13 cellular contexts compared by ENCODE assay signal in genomic region chr22:40485813-40486610, GRCh38.
A peak's percentile ranks its signal among the peaks of the same experiment; 100 is the strongest.
DNase-seq lines count a peak whose midpoint lies in the region; TF ChIP-seq lines count a peak whose summit lies in the region.
"Had no signal": no experiment of that assay in that cellular context is flagged by ENCODE, and none has a peak within 500 bp of the region (broad histone marks: within the 10 kb centered on the region; RNA-seq: fewer than 3 reads in every experiment).

No MANE protein-coding gene starts in this region.

- H3K9me3 ChIP-seq in left ventricle myocardium inferior (replicated peaks) (no peaks in the 10 kb centered on the region), smooth muscle cell (replicated peaks; ENCODE audit: low read depth) (no peaks in the 10 kb centered on the region)

- no peak overlapping the region for H3K4me2 ChIP-seq in smooth muscle cell

- TF ChIP-seq CTCF in left ventricle myocardium inferior (IDR thresholded peaks at IDR 0.05; ENCODE audit: borderline replicate concordance) (no peak), smooth muscle cell (IDR thresholded peaks at IDR 0.05; ENCODE audit: borderline replicate concordance, insufficient read depth, poor library complexity, severe bottlenecking) (no peak)

- H3K27me3 Mint-ChIP-seq in activated CD4-positive, alpha-beta T cell treated with anti-CD3 and anti-CD28 coated beads, Interleukin-2, amount 10 ng/mL, durations not matched to agents 24 days and 14 days, result no peaks in the 10 kb centered on the region
- H3K27me3 Mint-ChIP-seq: dendritic cell treated with granulocyte-macrophage colony-stimulating factor and Interleukin-4, amounts not matched to agents 40 ng/mL and 50 ng/mL, for 4 days had no signal

- DNase-seq in activated CD4-positive, alpha-beta T cell treated with anti-CD3 and anti-CD28 coated beads, Interleukin-2, amount 10 ng/mL, durations not matched to agents 24 days and 14 days, result peak; percentile 56
- no peak for DNase-seq in activated CD4-positive, alpha-beta T cell treated with anti-CD3 and anti-CD28 coated beads, Interleukin-2, amount 50 U/mL, for 4 hours
- DNase-seq in amniotic epithelial cell (ENCODE audit: low read depth), result peak; percentile 56
- no peak for DNase-seq in left ventricle myocardium inferior
- no peak for DNase-seq in smooth muscle cell (lab: John Stamatoyannopoulos, UW; ENCODE audit: unreplicated experiment)
- DNase-seq in HuH-7 (ENCODE audit: low spot score), result no peak
- DNase-seq in NCI-H446 (lab: John Stamatoyannopoulos, UW), result no peak
- no peak for DNase-seq in EL
- DNase-seq: activated T-cell treated with anti-CD3 and anti-CD28 coated beads, Interleukin-2, amount 50 U/mL, for 48 hours; hippocampal formation; OCI-M1; stimulated activated CD4-positive, alpha-beta T cell treated with anti-CD3 and anti-CD28 coated beads, Interleukin-15, amount 100 ng/mL, for 24 hours had no signal

- peak overlapping the region; percentile 16 for H3K27ac ChIP-seq in left ventricle myocardium inferior (replicated peaks)
- H3K27ac ChIP-seq in smooth muscle cell (ENCODE audit: low read depth), result peak overlapping the region; percentile 50

- WGBS in smooth muscle cell (ENCODE audit: low lambda C conversion rate), result 98% methylated on average over 11 of the region's 11 CpGs

- no peak overlapping the region for H3K27ac Mint-ChIP-seq in activated CD4-positive, alpha-beta T cell treated with anti-CD3 and anti-CD28 coated beads, Interleukin-2, amount 10 ng/mL, durations not matched to agents 24 days and 14 days
- H3K27ac Mint-ChIP-seq: dendritic cell treated with granulocyte-macrophage colony-stimulating factor and Interleukin-4, amounts not matched to agents 40 ng/mL and 50 ng/mL, for 4 days had no signal

- peaks cover 6% of the 10 kb centered on the region for H3F3A ChIP-seq in smooth muscle cell (ENCODE audit: low read depth)

- H3K4me1 ChIP-seq in left ventricle myocardium inferior, result peaks cover 69% of the 10 kb centered on the region
- H3K4me1 ChIP-seq in smooth muscle cell (ENCODE audit: low read depth), result peaks cover 4% of the 10 kb centered on the region

- no peaks in the 10 kb centered on the region for H3K9me3 Mint-ChIP-seq in activated CD4-positive, alpha-beta T cell treated with anti-CD3 and anti-CD28 coated beads, Interleukin-2, amount 10 ng/mL, durations not matched to agents 24 days and 14 days
- H3K9me3 Mint-ChIP-seq: dendritic cell treated with granulocyte-macrophage colony-stimulating factor and Interleukin-4, amounts not matched to agents 40 ng/mL and 50 ng/mL, for 4 days had no signal

- peaks cover 100% of the 10 kb centered on the region for H3K79me2 ChIP-seq in smooth muscle cell (ENCODE audit: low read depth)

- H3K4me3 Mint-ChIP-seq in activated CD4-positive, alpha-beta T cell treated with anti-CD3 and anti-CD28 coated beads, Interleukin-2, amount 10 ng/mL, durations not matched to agents 24 days and 14 days, result no peak overlapping the region
- H3K4me3 Mint-ChIP-seq: dendritic cell treated with granulocyte-macrophage colony-stimulating factor and Interleukin-4, amounts not matched to agents 40 ng/mL and 50 ng/mL, for 4 days had no signal

- H3K4me3 ChIP-seq in left ventricle myocardium inferior, result no peak overlapping the region
- no peak overlapping the region for H3K4me3 ChIP-seq in smooth muscle cell

- H3K27me3 ChIP-seq in left ventricle myocardium inferior (ENCODE audit: low read depth) (no peaks in the 10 kb centered on the region), smooth muscle cell (ENCODE audit: low read depth) (no peaks in the 10 kb centered on the region)

- peaks cover 22% of the 10 kb centered on the region for H3K4me1 Mint-ChIP-seq in activated CD4-positive, alpha-beta T cell treated with anti-CD3 and anti-CD28 coated beads, Interleukin-2, amount 10 ng/mL, durations not matched to agents 24 days and 14 days

- H2AFZ ChIP-seq in smooth muscle cell (ENCODE audit: low read depth), result no peak overlapping the region

- H3K36me3 Mint-ChIP-seq in activated CD4-positive, alpha-beta T cell treated with anti-CD3 and anti-CD28 coated beads, Interleukin-2, amount 10 ng/mL, durations not matched to agents 24 days and 14 days (ENCODE audit: low read depth), result peaks cover 1% of the 10 kb centered on the region

- no peak overlapping the region for H3K9ac ChIP-seq in smooth muscle cell (ENCODE audit: low read depth)

- peaks cover 70% of the 10 kb centered on the region for H4K20me1 ChIP-seq in smooth muscle cell (ENCODE audit: low read depth)

- intact Hi-C loops in activated CD4-positive, alpha-beta T cell treated with anti-CD3 and anti-CD28 coated beads, Interleukin-2, amount 10 ng/mL, durations not matched to agents 24 days and 14 days (cut with micrococcal nuclease), result no loop called here
- intact Hi-C loops in left ventricle myocardium inferior (cut with micrococcal nuclease), result no loop called here

- H3K36me3 ChIP-seq in left ventricle myocardium inferior (no peaks in the 10 kb centered on the region), smooth muscle cell (ENCODE audit: low read depth) (no peaks in the 10 kb centered on the region)

Comparison
In these comparisons a context has a peak if more than half of its experiments do, and no peak if none do; other contexts are left out.
1. DNase-seq: peak in activated CD4-positive, alpha-beta T cell treated with anti-CD3 and anti-CD28 coated beads, Interleukin-2, amount 10 ng/mL, durations not matched to agents 24 days and 14 days (single experiment) and amniotic epithelial cell (single experiment); none in activated CD4-positive, alpha-beta T cell treated with anti-CD3 and anti-CD28 coated beads, Interleukin-2, amount 50 U/mL, for 4 hours (0 of 2), left ventricle myocardium inferior (single experiment), smooth muscle cell (single experiment), HuH-7 (single experiment), NCI-H446 (0 of 2) and EL (single experiment).